Comparison of ENCODE assay signal across 8 cellular contexts in genomic region chr11:96389604-96390402, GRCh38. TPM values are rescaled to one million over a fixed set of nuclear protein-coding genes. Genes with fewer than 3 reads are reported as not detected.
DNase-seq lines count a peak whose midpoint lies in the region; ATAC-seq and TF ChIP-seq lines count a peak whose summit lies in the region.

TSS of gene CCDC82 (minus strand) at chr11:96389912. CDS start at chr11:96384747, 5,165 bp downstream.
TSS of gene JRKL (plus strand) at chr11:96390013. CDS start at chr11:96390650, 637 bp downstream.

- peak within 1 kb of the TSS; percentile 91 for H3K4me2 ChIP-seq in mammary epithelial cell (ENCODE audit: insufficient read depth, low read depth, low read length)

- dilution Hi-C loops in mammary epithelial cell (cut with HindIII; ENCODE audit: low sequenced_read_pairs) = loop anchor here (10.0 kb wide), 1 partner anchor 465 kb away; the partner anchor contains the start of gene MTMR2

- 0% methylated on average over 12 of the region's 61 CpGs for WGBS in mammary epithelial cell (ENCODE audit: low coverage, missing lambda C conversion rate)

- peaks cover 14% of the 10 kb centered on the region for H3K4me1 ChIP-seq in mammary epithelial cell (ENCODE audit: insufficient read depth, low read length)

- in situ Hi-C loops in mammary epithelial cell (cut with MboI; ENCODE audit: low sequenced_read_pairs in 2 of 2) = loop anchor here (10.0 to 25.0 kb wide), 2 partner anchors 553 to 565 kb away; no protein-coding TSS in a partner anchor

- DNase-seq in AG04449 (ENCODE audit: low read depth, low spot score) (peak; percentile 71), NCI-H2196 (lab: John Stamatoyannopoulos, UW; ENCODE audit: unreplicated experiment) (peak; percentile 92), WERI-Rb-1 (peak; percentile 98), mammary epithelial cell (peak; percentile 97), immature natural killer cell (peak; percentile 96 to 97 (median 96)), smooth muscle cell of the brain vasculature (ENCODE audit: low read depth, low spot score) (peak; percentile 89)

- H3K27me3 Mint-ChIP-seq in immature natural killer cell (ENCODE audit: low read depth in 3 of 3) = peaks cover 0 to 6% (median 0%) of the 10 kb centered on the region in 3 donors

- peaks cover 69% of the 10 kb centered on the region for H3K79me2 ChIP-seq in mammary epithelial cell (ENCODE audit: insufficient read depth, low read length)

- H3K9ac ChIP-seq in mammary epithelial cell (ENCODE audit: insufficient read depth, low read length) = peak within 1 kb of the TSS; percentile 89

- peak within 1 kb of the TSS; percentile 99 for H2AFZ ChIP-seq in mammary epithelial cell (ENCODE audit: low read depth, low read length)

- H3K27ac Mint-ChIP-seq in immature natural killer cell = peak within 1 kb of the TSS; percentile 84 to 93 (median 90)

- POLR2A ChIA-PET in AG04449 (lab: Yijun Ruan, JAX) = interaction anchor here (0.6 to 1.1 kb wide), 6 partner anchors 10 to 554 kb away, joined by 3 to 5 read pairs (median 3); partner anchors contain the start of gene MAML2

- H3K9me3 Mint-ChIP-seq in immature natural killer cell = no peaks in the 10 kb centered on the region

- H3K4me3 Mint-ChIP-seq in immature natural killer cell = peak within 1 kb of the TSS; percentile 91 to 97 (median 94)

- BruUV-seq in mammary epithelial cell (replicated peaks; lab: Mats Ljungman, UMichigan) = no TSS peak

- H3K27ac ChIP-seq in WERI-Rb-1 = peak within 1 kb of the TSS; percentile 80
- peak within 1 kb of the TSS; percentile 90 for H3K27ac ChIP-seq in mammary epithelial cell (ENCODE audit: insufficient read depth, low read depth, low read length)

- H4K20me1 ChIP-seq in mammary epithelial cell (ENCODE audit: insufficient read depth, low read length) = peaks cover 2% of the 10 kb centered on the region

- H3K4me3 ChIP-seq in AG04449 (ENCODE audit: low read depth, low read length) (peak within 1 kb of the TSS; percentile 82), WERI-Rb-1 (ENCODE audit: low read depth, low read length) (peak within 1 kb of the TSS; percentile 99), mammary epithelial cell (replicated peaks in 1 of 3; ENCODE audit: insufficient read depth in 1 of 3, low read depth in 2 of 3, low read length in 3 of 3) (peak within 1 kb of the TSS; percentile 73 to 97 (median 93))

- peaks cover 21% of the 10 kb centered on the region for H3K9me3 ChIP-seq in WERI-Rb-1 (ENCODE audit: severe bottlenecking)
- H3K9me3 ChIP-seq in mammary epithelial cell (replicated peaks; ENCODE audit: insufficient read depth, low read length) = no peaks in the 10 kb centered on the region

- no peaks in the 10 kb centered on the region for H3K27me3 ChIP-seq in WERI-Rb-1 (ENCODE audit: insufficient read depth, low read depth, severe bottlenecking)
- H3K27me3 ChIP-seq in mammary epithelial cell (ENCODE audit: insufficient read depth, low read length) = no peaks in the 10 kb centered on the region

- CTCF ChIA-PET in AG04449 (lab: Yijun Ruan, JAX) = interaction anchor here (0.9 to 2.9 kb wide), 5 partner anchors 47 to 377 kb away, joined by 3 to 14 read pairs (median 4); partner anchors contain the start of gene MAML2
- CTCF ChIA-PET in mammary epithelial cell (lab: Charles Lee; ENCODE audit: low non-redundant PET) = no interaction called here

- H3K36me3 ChIP-seq in WERI-Rb-1 = peaks cover 8% of the 10 kb centered on the region
- H3K36me3 ChIP-seq in mammary epithelial cell (ENCODE audit: insufficient read depth, low read length) = no peaks in the 10 kb centered on the region

- intact Hi-C loops in mammary epithelial cell (cut with micrococcal nuclease) = loop anchor here (1.0 to 5.0 kb wide), 4 partner anchors 293 to 600 kb away; partner anchors contain the start of gene CEP57

- peaks cover 37 to 68% of the 10 kb centered on the region in 2 donors for H3K4me1 Mint-ChIP-seq in immature natural killer cell

- ATAC-seq in GM18873 (IDR thresholded peaks at IDR 0.05; ENCODE audit: low FRiP score, unreplicated experiment) = peak; percentile 87
- peak; percentile 95 for ATAC-seq in HG03135 (IDR thresholded peaks at IDR 0.05; ENCODE audit: unreplicated experiment)

- TF ChIP-seq CTCF in AG04449 (IDR thresholded peaks at IDR 0.05; ENCODE audit: insufficient read depth, low read length, missing control alignments) (no peak), WERI-Rb-1 (IDR thresholded peaks at IDR 0.05; ENCODE audit: low read depth, low read length) (no peak), mammary epithelial cell (conservative IDR thresholded peaks at IDR 0.05 in 1 of 2, IDR thresholded peaks at IDR 0.05 in 1 of 2; ENCODE audit: extremely low read depth in 1 of 2, insufficient read depth in 1 of 2, low read depth in 1 of 2, low read length in 2 of 2) (peak in 1 of 2 donors; percentile 4)

- H3K36me3 Mint-ChIP-seq in immature natural killer cell = no peaks in the 10 kb centered on the region

RNA-seq across cellular contexts. Expression of gene CCDC82, which starts in this region (rescaled TPM):
- 10 to 100 TPM; 14.3 to 17.9 TPM for total RNA-seq in mammary epithelial cell
- polyA plus RNA-seq in mammary epithelial cell (4.7 TPM), immature natural killer cell (10 to 100 TPM; 11.4 to 30.7 (median 20.9) TPM)
- polyA minus RNA-seq in mammary epithelial cell = 3.5 TPM

RNA-seq across cellular contexts. Expression of gene JRKL, which starts in this region (rescaled TPM):
- 1 to 10 TPM; 7.2 to 9.6 TPM for total RNA-seq in mammary epithelial cell
- 3.0 TPM for polyA plus RNA-seq in mammary epithelial cell
- polyA minus RNA-seq in mammary epithelial cell = 4.7 TPM
- polyA plus RNA-seq in immature natural killer cell = 1 to 10 TPM in 2 of 3 donors, not detected in 1; 1.2 to 2.7 TPM

Comparison
In these comparisons a context has a peak if more than half of its experiments do, and no peak if none do; other contexts are left out.
1. Peak in every context shown above with its lines: DNase-seq, ATAC-seq, H3K4me3 ChIP-seq and H3K27ac ChIP-seq.